1 cellular context compared by ENCODE assay signal in the genomic region with DNA sequence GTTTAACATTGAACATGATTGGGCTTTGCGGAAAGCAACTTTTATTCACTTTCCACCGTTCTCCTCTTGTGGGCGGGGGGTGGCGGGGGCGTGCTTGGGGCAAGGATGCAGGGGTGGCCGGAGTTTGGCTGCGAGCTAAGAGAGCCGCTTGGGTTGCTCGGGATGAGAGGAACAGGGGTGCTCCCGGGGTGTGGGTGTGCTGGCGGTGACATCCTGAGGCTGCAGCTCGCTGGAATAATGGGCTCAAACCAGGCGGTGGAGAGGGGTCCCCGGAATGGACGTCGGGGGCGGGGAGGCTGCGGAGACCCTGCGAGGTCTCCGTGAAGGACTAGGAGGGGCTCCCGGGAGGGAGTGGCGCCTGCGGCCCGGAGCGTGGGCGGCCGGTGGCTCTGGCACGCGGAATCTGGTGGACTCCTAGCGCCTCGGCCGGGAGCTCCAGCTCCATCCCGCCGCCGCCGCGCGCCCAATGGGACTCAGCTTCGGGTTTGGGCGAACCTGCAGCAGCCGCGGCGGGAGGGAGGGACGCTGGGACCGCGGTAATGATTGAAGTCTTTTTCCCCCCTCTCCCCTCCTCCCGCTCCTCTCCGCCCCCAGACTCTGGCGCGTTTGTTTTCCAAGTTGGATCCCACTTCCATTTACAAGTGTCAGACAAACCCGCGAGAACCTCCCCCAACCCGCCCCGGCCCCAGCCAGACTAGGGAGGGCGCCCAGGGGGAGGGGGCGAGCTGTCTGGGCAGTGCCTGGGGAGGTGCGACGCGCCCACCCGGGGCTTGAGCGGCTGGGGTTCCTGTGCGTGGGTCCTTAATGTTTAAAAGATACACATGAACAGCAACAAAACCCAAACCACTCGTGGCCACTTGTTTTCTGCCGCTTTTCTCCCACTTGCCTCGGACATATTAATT.
TF ChIP-seq lines count a peak whose summit lies in the region.

No MANE protein-coding gene starts in this region.

TF ChIP-seq in HEK293, 187 proteins besides CTCF, POLR2A, EP300 and RAD21 (continued from another document and continues in another):
- TF ChIP-seq, protein P1, sequence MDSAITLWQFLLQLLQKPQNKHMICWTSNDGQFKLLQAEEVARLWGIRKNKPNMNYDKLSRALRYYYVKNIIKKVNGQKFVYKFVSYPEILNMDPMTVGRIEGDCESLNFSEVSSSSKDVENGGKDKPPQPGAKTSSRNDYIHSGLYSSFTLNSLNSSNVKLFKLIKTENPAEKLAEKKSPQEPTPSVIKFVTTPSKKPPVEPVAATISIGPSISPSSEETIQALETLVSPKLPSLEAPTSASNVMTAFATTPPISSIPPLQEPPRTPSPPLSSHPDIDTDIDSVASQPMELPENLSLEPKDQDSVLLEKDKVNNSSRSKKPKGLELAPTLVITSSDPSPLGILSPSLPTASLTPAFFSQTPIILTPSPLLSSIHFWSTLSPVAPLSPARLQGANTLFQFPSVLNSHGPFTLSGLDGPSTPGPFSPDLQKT (IDR thresholded peaks at IDR 0.05; ENCODE audit: borderline replicate concordance, low read depth, low read length), result no peak
- no peak for TF ChIP-seq ZNF394 (tag by site-specific recombination; IDR thresholded peaks at IDR 0.05; ENCODE audit: borderline replicate concordance)
- peak; percentile 33; the same call in 1 of the 2 replicates for TF ChIP-seq ZNF423 (tag by site-specific recombination; IDR thresholded peaks at IDR 0.05)
- TF ChIP-seq SP2 (tag by site-specific recombination; IDR thresholded peaks at IDR 0.05), result peak; percentile 72
- TF ChIP-seq ZSCAN23 (tag by site-specific recombination; IDR thresholded peaks at IDR 0.05), result no peak
- TF ChIP-seq ZNF624 (tag by site-specific recombination; IDR thresholded peaks at IDR 0.05), result no peak
- TF ChIP-seq, protein P2, sequence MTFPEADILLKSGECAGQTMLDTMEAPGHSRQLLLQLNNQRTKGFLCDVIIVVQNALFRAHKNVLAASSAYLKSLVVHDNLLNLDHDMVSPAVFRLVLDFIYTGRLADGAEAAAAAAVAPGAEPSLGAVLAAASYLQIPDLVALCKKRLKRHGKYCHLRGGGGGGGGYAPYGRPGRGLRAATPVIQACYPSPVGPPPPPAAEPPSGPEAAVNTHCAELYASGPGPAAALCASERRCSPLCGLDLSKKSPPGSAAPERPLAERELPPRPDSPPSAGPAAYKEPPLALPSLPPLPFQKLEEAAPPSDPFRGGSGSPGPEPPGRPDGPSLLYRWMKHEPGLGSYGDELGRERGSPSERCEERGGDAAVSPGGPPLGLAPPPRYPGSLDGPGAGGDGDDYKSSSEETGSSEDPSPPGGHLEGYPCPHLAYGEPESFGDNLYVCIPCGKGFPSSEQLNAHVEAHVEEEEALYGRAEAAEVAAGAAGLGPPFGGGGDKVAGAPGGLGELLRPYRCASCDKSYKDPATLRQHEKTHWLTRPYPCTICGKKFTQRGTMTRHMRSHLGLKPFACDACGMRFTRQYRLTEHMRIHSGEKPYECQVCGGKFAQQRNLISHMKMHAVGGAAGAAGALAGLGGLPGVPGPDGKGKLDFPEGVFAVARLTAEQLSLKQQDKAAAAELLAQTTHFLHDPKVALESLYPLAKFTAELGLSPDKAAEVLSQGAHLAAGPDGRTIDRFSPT (tag by site-specific recombination; IDR thresholded peaks at IDR 0.05), result 0 out of 2 replicates have a peak, but pooled peaks have one; percentile 30
- TF ChIP-seq, protein P3, sequence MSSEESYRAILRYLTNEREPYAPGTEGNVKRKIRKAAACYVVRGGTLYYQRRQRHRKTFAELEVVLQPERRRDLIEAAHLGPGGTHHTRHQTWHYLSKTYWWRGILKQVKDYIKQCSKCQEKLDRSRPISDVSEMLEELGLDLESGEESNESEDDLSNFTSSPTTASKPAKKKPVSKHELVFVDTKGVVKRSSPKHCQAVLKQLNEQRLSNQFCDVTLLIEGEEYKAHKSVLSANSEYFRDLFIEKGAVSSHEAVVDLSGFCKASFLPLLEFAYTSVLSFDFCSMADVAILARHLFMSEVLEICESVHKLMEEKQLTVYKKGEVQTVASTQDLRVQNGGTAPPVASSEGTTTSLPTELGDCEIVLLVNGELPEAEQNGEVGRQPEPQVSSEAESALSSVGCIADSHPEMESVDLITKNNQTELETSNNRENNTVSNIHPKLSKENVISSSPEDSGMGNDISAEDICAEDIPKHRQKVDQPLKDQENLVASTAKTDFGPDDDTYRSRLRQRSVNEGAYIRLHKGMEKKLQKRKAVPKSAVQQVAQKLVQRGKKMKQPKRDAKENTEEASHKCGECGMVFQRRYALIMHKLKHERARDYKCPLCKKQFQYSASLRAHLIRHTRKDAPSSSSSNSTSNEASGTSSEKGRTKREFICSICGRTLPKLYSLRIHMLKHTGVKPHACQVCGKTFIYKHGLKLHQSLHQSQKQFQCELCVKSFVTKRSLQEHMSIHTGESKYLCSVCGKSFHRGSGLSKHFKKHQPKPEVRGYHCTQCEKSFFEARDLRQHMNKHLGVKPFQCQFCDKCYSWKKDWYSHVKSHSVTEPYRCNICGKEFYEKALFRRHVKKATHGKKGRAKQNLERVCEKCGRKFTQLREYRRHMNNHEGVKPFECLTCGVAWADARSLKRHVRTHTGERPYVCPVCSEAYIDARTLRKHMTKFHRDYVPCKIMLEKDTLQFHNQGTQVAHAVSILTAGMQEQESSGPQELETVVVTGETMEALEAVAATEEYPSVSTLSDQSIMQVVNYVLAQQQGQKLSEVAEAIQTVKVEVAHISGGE (tag by site-specific recombination; conservative IDR thresholded peaks at IDR 0.05; ENCODE audit: low read depth), result no peak
- TF ChIP-seq, protein P4, sequence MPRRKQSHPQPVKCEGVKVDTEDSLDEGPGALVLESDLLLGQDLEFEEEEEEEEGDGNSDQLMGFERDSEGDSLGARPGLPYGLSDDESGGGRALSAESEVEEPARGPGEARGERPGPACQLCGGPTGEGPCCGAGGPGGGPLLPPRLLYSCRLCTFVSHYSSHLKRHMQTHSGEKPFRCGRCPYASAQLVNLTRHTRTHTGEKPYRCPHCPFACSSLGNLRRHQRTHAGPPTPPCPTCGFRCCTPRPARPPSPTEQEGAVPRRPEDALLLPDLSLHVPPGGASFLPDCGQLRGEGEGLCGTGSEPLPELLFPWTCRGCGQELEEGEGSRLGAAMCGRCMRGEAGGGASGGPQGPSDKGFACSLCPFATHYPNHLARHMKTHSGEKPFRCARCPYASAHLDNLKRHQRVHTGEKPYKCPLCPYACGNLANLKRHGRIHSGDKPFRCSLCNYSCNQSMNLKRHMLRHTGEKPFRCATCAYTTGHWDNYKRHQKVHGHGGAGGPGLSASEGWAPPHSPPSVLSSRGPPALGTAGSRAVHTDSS (tag by site-specific recombination; IDR thresholded peaks at IDR 0.05), result no peak
- TF ChIP-seq ZNF623 (tag by site-specific recombination; IDR thresholded peaks at IDR 0.05), result no peak
- TF ChIP-seq GLIS1 (tag by site-specific recombination; IDR thresholded peaks at IDR 0.05), result peak; percentile 86
- TF ChIP-seq ZNF585B (tag by site-specific recombination; IDR thresholded peaks at IDR 0.05), result no peak
- no peak for TF ChIP-seq ZNF202 (tag by site-specific recombination; IDR thresholded peaks at IDR 0.05; ENCODE audit: borderline replicate concordance)
- no peak for TF ChIP-seq WT1 (tag by site-specific recombination; IDR thresholded peaks at IDR 0.05)
- TF ChIP-seq MYNN (tag by site-specific recombination; IDR thresholded peaks at IDR 0.05; ENCODE audit: borderline replicate concordance), result no peak
- no peak for TF ChIP-seq ZNF175 (tag by site-specific recombination; IDR thresholded peaks at IDR 0.05)
- TF ChIP-seq, protein P5, sequence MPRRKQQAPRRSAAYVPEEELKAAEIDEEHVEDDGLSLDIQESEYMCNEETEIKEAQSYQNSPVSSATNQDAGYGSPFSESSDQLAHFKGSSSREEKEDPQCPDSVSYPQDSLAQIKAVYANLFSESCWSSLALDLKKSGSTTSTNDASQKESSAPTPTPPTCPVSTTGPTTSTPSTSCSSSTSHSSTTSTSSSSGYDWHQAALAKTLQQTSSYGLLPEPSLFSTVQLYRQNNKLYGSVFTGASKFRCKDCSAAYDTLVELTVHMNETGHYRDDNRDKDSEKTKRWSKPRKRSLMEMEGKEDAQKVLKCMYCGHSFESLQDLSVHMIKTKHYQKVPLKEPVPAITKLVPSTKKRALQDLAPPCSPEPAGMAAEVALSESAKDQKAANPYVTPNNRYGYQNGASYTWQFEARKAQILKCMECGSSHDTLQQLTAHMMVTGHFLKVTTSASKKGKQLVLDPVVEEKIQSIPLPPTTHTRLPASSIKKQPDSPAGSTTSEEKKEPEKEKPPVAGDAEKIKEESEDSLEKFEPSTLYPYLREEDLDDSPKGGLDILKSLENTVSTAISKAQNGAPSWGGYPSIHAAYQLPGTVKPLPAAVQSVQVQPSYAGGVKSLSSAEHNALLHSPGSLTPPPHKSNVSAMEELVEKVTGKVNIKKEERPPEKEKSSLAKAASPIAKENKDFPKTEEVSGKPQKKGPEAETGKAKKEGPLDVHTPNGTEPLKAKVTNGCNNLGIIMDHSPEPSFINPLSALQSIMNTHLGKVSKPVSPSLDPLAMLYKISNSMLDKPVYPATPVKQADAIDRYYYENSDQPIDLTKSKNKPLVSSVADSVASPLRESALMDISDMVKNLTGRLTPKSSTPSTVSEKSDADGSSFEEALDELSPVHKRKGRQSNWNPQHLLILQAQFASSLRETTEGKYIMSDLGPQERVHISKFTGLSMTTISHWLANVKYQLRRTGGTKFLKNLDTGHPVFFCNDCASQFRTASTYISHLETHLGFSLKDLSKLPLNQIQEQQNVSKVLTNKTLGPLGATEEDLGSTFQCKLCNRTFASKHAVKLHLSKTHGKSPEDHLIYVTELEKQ (tag by site-specific recombination; IDR thresholded peaks at IDR 0.05; ENCODE audit: borderline replicate concordance), result no peak
- TF ChIP-seq, protein P6, sequence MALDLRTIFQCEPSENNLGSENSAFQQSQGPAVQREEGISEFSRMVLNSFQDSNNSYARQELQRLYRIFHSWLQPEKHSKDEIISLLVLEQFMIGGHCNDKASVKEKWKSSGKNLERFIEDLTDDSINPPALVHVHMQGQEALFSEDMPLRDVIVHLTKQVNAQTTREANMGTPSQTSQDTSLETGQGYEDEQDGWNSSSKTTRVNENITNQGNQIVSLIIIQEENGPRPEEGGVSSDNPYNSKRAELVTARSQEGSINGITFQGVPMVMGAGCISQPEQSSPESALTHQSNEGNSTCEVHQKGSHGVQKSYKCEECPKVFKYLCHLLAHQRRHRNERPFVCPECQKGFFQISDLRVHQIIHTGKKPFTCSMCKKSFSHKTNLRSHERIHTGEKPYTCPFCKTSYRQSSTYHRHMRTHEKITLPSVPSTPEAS (tag by site-specific recombination; IDR thresholded peaks at IDR 0.05), result no peak
- TF ChIP-seq ZBTB48 (tag by site-specific recombination; IDR thresholded peaks at IDR 0.05), result no peak
- no peak for TF ChIP-seq ZNF514 (tag by site-specific recombination; IDR thresholded peaks at IDR 0.05)
- TF ChIP-seq ZNF747 (tag by site-specific recombination; IDR thresholded peaks at IDR 0.05), result no peak
- TF ChIP-seq ZNF529 (tag by site-specific recombination; IDR thresholded peaks at IDR 0.05; ENCODE audit: insufficient replicate concordance), result no peak
- TF ChIP-seq, protein P7, sequence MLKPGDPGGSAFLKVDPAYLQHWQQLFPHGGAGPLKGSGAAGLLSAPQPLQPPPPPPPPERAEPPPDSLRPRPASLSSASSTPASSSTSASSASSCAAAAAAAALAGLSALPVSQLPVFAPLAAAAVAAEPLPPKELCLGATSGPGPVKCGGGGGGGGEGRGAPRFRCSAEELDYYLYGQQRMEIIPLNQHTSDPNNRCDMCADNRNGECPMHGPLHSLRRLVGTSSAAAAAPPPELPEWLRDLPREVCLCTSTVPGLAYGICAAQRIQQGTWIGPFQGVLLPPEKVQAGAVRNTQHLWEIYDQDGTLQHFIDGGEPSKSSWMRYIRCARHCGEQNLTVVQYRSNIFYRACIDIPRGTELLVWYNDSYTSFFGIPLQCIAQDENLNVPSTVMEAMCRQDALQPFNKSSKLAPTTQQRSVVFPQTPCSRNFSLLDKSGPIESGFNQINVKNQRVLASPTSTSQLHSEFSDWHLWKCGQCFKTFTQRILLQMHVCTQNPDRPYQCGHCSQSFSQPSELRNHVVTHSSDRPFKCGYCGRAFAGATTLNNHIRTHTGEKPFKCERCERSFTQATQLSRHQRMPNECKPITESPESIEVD (tag by site-specific recombination; IDR thresholded peaks at IDR 0.05), result no peak
- no peak for TF ChIP-seq ZNF239 (tag by site-specific recombination; IDR thresholded peaks at IDR 0.05)
- TF ChIP-seq ZNF354C (tag by site-specific recombination; IDR thresholded peaks at IDR 0.05; ENCODE audit: borderline replicate concordance, low read depth), result no peak
- TF ChIP-seq, protein P8, sequence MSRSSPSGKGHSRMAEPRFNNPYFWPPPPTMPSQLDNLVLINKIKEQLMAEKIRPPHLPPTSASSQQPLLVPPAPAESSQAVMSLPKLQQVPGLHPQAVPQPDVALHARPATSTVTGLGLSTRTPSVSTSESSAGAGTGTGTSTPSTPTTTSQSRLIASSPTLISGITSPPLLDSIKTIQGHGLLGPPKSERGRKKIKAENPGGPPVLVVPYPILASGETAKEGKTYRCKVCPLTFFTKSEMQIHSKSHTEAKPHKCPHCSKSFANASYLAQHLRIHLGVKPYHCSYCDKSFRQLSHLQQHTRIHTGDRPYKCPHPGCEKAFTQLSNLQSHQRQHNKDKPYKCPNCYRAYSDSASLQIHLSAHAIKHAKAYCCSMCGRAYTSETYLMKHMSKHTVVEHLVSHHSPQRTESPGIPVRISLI (tag by site-specific recombination; IDR thresholded peaks at IDR 0.05), result no peak
- TF ChIP-seq ZNF324 (tag by site-specific recombination; IDR thresholded peaks at IDR 0.05), result no peak
- peak; percentile 46; the same call in 1 of the 2 replicates for TF ChIP-seq ZXDB (tag by site-specific recombination; IDR thresholded peaks at IDR 0.05)
- TF ChIP-seq ZNF302 (tag by site-specific recombination; IDR thresholded peaks at IDR 0.05; ENCODE audit: low read depth), result no peak
- no peak for TF ChIP-seq ZNF510 (tag by site-specific recombination; IDR thresholded peaks at IDR 0.05; ENCODE audit: insufficient replicate concordance)
- TF ChIP-seq, protein P9, sequence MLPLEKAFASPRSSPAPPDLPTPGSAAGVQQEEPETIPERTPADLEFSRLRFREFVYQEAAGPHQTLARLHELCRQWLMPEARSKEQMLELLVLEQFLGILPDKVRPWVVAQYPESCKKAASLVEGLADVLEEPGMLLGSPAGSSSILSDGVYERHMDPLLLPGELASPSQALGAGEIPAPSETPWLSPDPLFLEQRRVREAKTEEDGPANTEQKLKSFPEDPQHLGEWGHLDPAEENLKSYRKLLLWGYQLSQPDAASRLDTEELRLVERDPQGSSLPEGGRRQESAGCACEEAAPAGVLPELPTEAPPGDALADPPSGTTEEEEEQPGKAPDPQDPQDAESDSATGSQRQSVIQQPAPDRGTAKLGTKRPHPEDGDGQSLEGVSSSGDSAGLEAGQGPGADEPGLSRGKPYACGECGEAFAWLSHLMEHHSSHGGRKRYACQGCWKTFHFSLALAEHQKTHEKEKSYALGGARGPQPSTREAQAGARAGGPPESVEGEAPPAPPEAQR (tag by site-specific recombination; IDR thresholded peaks at IDR 0.05), result no peak
- peak; percentile 77 for TF ChIP-seq ZFHX2 (tag by site-specific recombination; conservative IDR thresholded peaks at IDR 0.05)
- no peak for TF ChIP-seq ZNF830 (tag by site-specific recombination; IDR thresholded peaks at IDR 0.05; ENCODE audit: low read depth)
